ENCODE assay signal across 1 cellular context in genomic region chrX:64229145-64229544, GRCh38.
TF ChIP-seq lines count a peak whose summit lies in the region.

No MANE protein-coding gene starts in this region.

TF ChIP-seq in H1, 55 proteins besides CTCF, POLR2A, EP300 and RAD21:
- TF ChIP-seq BCL11A (IDR thresholded peaks at IDR 0.05; ENCODE audit: low read depth in 2 of 2, low read length in 2 of 2) (no peak), KDM4A (IDR thresholded peaks at IDR 0.05; ENCODE audit: low read depth, low read length, severe bottlenecking) (no peak), CHD2 (IDR thresholded peaks at IDR 0.05; ENCODE audit: low read length) (no peak), POU5F1 (IDR thresholded peaks at IDR 0.05; ENCODE audit: low read depth, low read length) (no peak)
